ENCODE assay signal across 16 cellular contexts in the genomic region with DNA sequence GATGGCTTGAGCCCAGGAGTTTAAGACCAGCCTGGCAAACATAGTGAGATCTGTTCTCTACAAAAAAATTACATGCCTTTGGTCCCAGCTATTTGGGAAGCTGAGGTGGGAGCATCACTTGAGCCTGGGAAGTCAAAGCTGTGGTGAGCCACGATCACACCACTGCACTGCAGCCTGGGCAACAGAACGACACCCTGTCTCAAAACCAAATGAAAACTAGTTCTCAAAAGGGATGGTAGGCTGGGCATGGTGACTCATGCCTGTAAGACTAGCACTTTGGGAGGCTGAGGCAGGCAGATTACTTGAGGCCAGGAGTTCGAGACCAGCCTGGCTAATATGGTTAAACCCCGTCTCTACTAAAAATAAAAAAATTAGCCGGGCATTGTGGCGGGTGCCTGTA. TPM values are rescaled to one million over a fixed set of nuclear protein-coding genes. Genes with fewer than 3 reads are reported as not detected.
DNase-seq lines count a peak whose midpoint lies in the region; ATAC-seq and TF ChIP-seq lines count a peak whose summit lies in the region.
"Had no signal": no experiment of that assay in that cellular context is flagged by ENCODE, and none has a peak within 500 bp of the region (broad histone marks: within the 10 kb centered on the region; RNA-seq: fewer than 3 reads in every experiment).

No MANE protein-coding gene starts in this region.

- peaks cover 15% of the 10 kb centered on the region for H3K36me3 Mint-ChIP-seq in stimulated activated naive CD8-positive, alpha-beta T cell treated with anti-CD3 and anti-CD28 coated beads, Interleukin-15, Interleukin-2, amounts not matched to agents 100 ng/mL and 50 ng/mL, for 24 hours (ENCODE audit: low read depth)

- H3K36me3 ChIP-seq in neuronal stem cell (replicated peaks in 1 of 2; ENCODE audit: control insufficient read depth in 2 of 2, insufficient read depth in 2 of 2, low read length in 2 of 2) (peaks cover 14 to 93% of the 10 kb centered on the region in 2 donors), right atrium auricular region (peaks cover 30% of the 10 kb centered on the region)

- no peak overlapping the region for H2BK120ac ChIP-seq in neuronal stem cell (ENCODE audit: low read depth, low read length)

- no peaks in the 10 kb centered on the region for H3K4me1 ChIP-seq in neuronal stem cell (ENCODE audit: control insufficient read depth in 2 of 2, insufficient read depth in 1 of 2, low read depth in 1 of 2, low read length in 2 of 2)
- H3K4me1 ChIP-seq in right atrium auricular region, result no peaks in the 10 kb centered on the region

- H3K4ac ChIP-seq in neuronal stem cell (ENCODE audit: low read length), result no peak overlapping the region

- H4K8ac ChIP-seq in neuronal stem cell (ENCODE audit: low read depth, low read length), result no peak overlapping the region

- H3K4me3 Mint-ChIP-seq in stimulated activated naive CD8-positive, alpha-beta T cell treated with anti-CD3 and anti-CD28 coated beads, Interleukin-15, Interleukin-2, amounts not matched to agents 100 ng/mL and 50 ng/mL, for 24 hours, result no peak overlapping the region
- H3K4me3 Mint-ChIP-seq: H9 had no signal

- no peak overlapping the region for H3K23ac ChIP-seq in neuronal stem cell (ENCODE audit: low read depth, low read length, poor library complexity)

- ATAC-seq in stimulated activated naive CD8-positive, alpha-beta T cell treated with anti-CD3 and anti-CD28 coated beads, Interleukin-15, Interleukin-2, amounts not matched to agents 100 U/mL and 50 U/mL, for 24 hours, result no peak
- no peak for ATAC-seq in sciatic nerve

- intact Hi-C loops in sciatic nerve (cut with DNase I), result no loop called here

- H3K4me1 Mint-ChIP-seq in stimulated activated naive CD8-positive, alpha-beta T cell treated with anti-CD3 and anti-CD28 coated beads, Interleukin-15, Interleukin-2, amounts not matched to agents 100 ng/mL and 50 ng/mL, for 24 hours (ENCODE audit: low read depth), result peaks cover 8% of the 10 kb centered on the region
- H3K4me1 Mint-ChIP-seq: H9 had no signal

- TF ChIP-seq CTCF in right atrium auricular region (IDR thresholded peaks at IDR 0.05), result no peak

- no peaks in the 10 kb centered on the region for H3K9me3 ChIP-seq in neuronal stem cell (replicated peaks in 1 of 2; ENCODE audit: control insufficient read depth in 2 of 2, insufficient read depth in 1 of 2, low read depth in 1 of 2, low read length in 2 of 2)
- no peaks in the 10 kb centered on the region for H3K9me3 ChIP-seq in right atrium auricular region

- no peaks in the 10 kb centered on the region for H3K27me3 Mint-ChIP-seq in stimulated activated naive CD8-positive, alpha-beta T cell treated with anti-CD3 and anti-CD28 coated beads, Interleukin-15, Interleukin-2, amounts not matched to agents 100 ng/mL and 50 ng/mL, for 24 hours

- H3K14ac ChIP-seq in neuronal stem cell (ENCODE audit: low read length), result no peak overlapping the region

- no peak overlapping the region for H3K18ac ChIP-seq in neuronal stem cell (ENCODE audit: low read length)

- H2BK5ac ChIP-seq in neuronal stem cell (ENCODE audit: low read length), result no peak overlapping the region

- no peak overlapping the region for H2AK5ac ChIP-seq in neuronal stem cell (ENCODE audit: low read depth, low read length)

- WGBS in neuronal stem cell (ENCODE audit: extremely low coverage in 2 of 2, insufficient read length in 2 of 2, insufficient replicate concordance in 1 of 2), 2 donors, result no CpG with 5 or more reads among the region's 6 CpGs

- no peak for DNase-seq in stimulated activated naive CD8-positive, alpha-beta T cell treated with anti-CD3 and anti-CD28 coated beads, Interleukin-15, Interleukin-2, amounts not matched to agents 100 U/mL and 50 U/mL, for 24 hours
- peak; percentile 23 for DNase-seq in amniotic epithelial cell (ENCODE audit: low read depth)
- peak; percentile 84 for DNase-seq in myocyte (ENCODE audit: low read depth)
- DNase-seq in sciatic nerve (ENCODE audit: low spot score), result no peak
- no peak for DNase-seq in DMS 273 (lab: John Stamatoyannopoulos, UW; ENCODE audit: unreplicated experiment)
- no peak for DNase-seq in neuronal stem cell (ENCODE audit: low spot score)
- no peak for DNase-seq in right atrium auricular region (ENCODE audit: low spot score)
- DNase-seq: activated CD4-positive, alpha-beta T cell treated with anti-CD3 and anti-CD28 coated beads for 4 hours; Calu3; H9; Kasumi-1; NCI-H187; SHP77 treated with DMSO at 0.1 percent for 48 hours; stimulated activated naive CD4-positive, alpha-beta T cell treated with Interleukin-2 at 50 U/mL for 16 hours; T-helper 9 cell had no signal

- peaks cover 5% of the 10 kb centered on the region for H3K79me1 ChIP-seq in neuronal stem cell (ENCODE audit: low read depth, low read length)

- no peak overlapping the region for H3K4me3 ChIP-seq in neuronal stem cell (ENCODE audit: low read length in 2 of 2)
- no peak overlapping the region for H3K4me3 ChIP-seq in right atrium auricular region

- no peak overlapping the region for H3K27ac ChIP-seq in neuronal stem cell (replicated peaks; ENCODE audit: low read length)
- H3K27ac ChIP-seq in right atrium auricular region, result no peak overlapping the region

- H3K4me2 ChIP-seq in neuronal stem cell (ENCODE audit: insufficient read depth, low read length, poor library complexity, severe bottlenecking), result no peak overlapping the region

- H3K9ac ChIP-seq in neuronal stem cell (ENCODE audit: low read depth, low read length, poor library complexity), result no peak overlapping the region

- no peak overlapping the region for H2BK12ac ChIP-seq in neuronal stem cell (ENCODE audit: low read length)

- H4K91ac ChIP-seq in neuronal stem cell (ENCODE audit: low read depth, low read length, poor library complexity), result no peak overlapping the region

- H2AFZ ChIP-seq in neuronal stem cell (ENCODE audit: low read length), result no peak overlapping the region

- H3K27me3 ChIP-seq in neuronal stem cell (ENCODE audit: control insufficient read depth in 3 of 3, insufficient read depth in 3 of 3, low read depth in 1 of 3, low read length in 3 of 3) (no peaks in the 10 kb centered on the region), right atrium auricular region (no peaks in the 10 kb centered on the region)

- no peaks in the 10 kb centered on the region for H3K9me3 Mint-ChIP-seq in stimulated activated naive CD8-positive, alpha-beta T cell treated with anti-CD3 and anti-CD28 coated beads, Interleukin-15, Interleukin-2, amounts not matched to agents 100 ng/mL and 50 ng/mL, for 24 hours
- H3K9me3 Mint-ChIP-seq: H9 had no signal

- H3K27ac Mint-ChIP-seq in stimulated activated naive CD8-positive, alpha-beta T cell treated with anti-CD3 and anti-CD28 coated beads, Interleukin-15, Interleukin-2, amounts not matched to agents 100 ng/mL and 50 ng/mL, for 24 hours, result peak overlapping the region; percentile 26

- H2BK15ac ChIP-seq in neuronal stem cell (ENCODE audit: low read length), result no peak overlapping the region

RNA-seq across cellular contexts. Expression of gene PPM1D, which starts 31.1 kb away (rescaled TPM):
- total RNA-seq in myocyte (9.2 and 9.7 TPM in 2 replicates), sciatic nerve (18.9 TPM), right atrium auricular region (1 to 10 TPM; 5.0 to 7.6 TPM)
- polyA plus RNA-seq in myocyte (2012), result 5.5 TPM
- 13.7 TPM for polyA plus RNA-seq in neuronal stem cell (2013, experiment 1 of 2)
- 13.8 TPM for polyA plus RNA-seq in neuronal stem cell (2013, experiment 2 of 2)

RNA-seq across cellular contexts. Expression of gene BCAS3, which starts 46.5 kb away (rescaled TPM):
- total RNA-seq in myocyte (16.8 and 18.1 TPM in 2 replicates), sciatic nerve (42.5 TPM), right atrium auricular region (10 to 100 TPM; 12.0 to 15.6 TPM)
- 20.3 TPM for polyA plus RNA-seq in myocyte (2012)
- 10.3 TPM for polyA plus RNA-seq in neuronal stem cell (2013, experiment 1 of 2)
- polyA plus RNA-seq in neuronal stem cell (2013, experiment 2 of 2), result 9.3 TPM

Comparison
In these comparisons a context has a peak if more than half of its experiments do, and no peak if none do; other contexts are left out.
1. DNase-seq: peak in amniotic epithelial cell (single experiment) and myocyte (single experiment); none in stimulated activated naive CD8-positive, alpha-beta T cell treated with anti-CD3 and anti-CD28 coated beads, Interleukin-15, Interleukin-2, amounts not matched to agents 100 U/mL and 50 U/mL, for 24 hours (single experiment), sciatic nerve (single experiment), DMS 273 (single experiment), neuronal stem cell (single experiment) and right atrium auricular region (single experiment).